1 cellular context compared by ENCODE assay signal in the genomic region with DNA sequence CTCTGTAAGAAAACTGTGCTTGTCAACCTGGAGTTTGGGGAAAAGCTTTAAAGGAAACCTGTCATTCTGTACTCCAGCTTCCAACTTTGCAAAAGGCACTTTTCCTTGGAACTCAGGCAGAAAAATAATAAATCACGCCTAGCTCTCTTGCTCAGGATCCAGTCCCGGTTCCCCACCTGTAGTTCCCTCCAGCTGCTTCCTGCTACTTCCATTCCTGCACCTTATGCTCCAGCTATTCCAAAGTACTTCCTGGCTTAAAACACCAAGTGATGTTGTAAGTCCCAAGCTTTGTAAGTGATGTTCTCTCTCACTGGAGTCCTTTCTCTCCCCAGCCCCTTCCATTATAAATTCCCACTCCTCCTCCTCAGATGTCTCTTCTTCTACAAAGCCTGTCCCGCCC.
TF ChIP-seq lines count a peak whose summit lies in the region.

No MANE protein-coding gene starts in this region.

TF ChIP-seq in GM23338, 12 proteins besides CTCF, POLR2A, EP300 and RAD21 (continued from another document):
- no peak for TF ChIP-seq ZNF462 (CRISPR knock-in tag; IDR thresholded peaks at IDR 0.05)
TF ChIP-seq in GM23338: peak in this region for 0.
